In the genomic region with DNA sequence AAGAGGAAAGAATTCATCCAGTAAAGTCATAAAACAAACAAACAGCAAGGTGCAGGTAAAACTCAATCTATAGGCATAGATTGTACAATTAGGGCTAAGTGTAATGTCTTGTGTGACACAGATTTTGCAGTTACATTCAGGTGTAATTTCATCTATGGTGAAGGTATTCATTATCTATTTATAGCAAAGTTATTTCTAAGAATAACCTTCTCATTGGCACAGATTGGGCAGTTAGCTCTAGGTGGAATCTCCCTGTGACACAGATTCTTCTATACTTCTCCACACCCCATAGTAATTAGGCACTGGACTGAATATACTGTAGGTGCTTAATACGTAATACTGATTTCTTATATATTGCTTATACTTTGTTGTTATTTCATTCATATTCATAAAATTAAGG, we compare ENCODE assay signal across 38 cellular contexts.
"Had no signal": no experiment of that assay in that cellular context is flagged by ENCODE, and none has a peak within 500 bp of the region (broad histone marks: within the 10 kb centered on the region; RNA-seq: fewer than 3 reads in every experiment).

No MANE protein-coding gene starts in this region.

- H3K27ac ChIP-seq: ascending aorta, cardiac muscle cell, VCaP had no signal

- H3K36me3 ChIP-seq: ascending aorta, cardiac muscle cell had no signal

- H3K27ac Mint-ChIP-seq: activated B cell treated with CpG ODN at 0.5 μM for 24 hours; activated CD4-positive, alpha-beta memory T cell treated with anti-CD3 and anti-CD28 coated beads for 36 hours; activated CD4-positive, alpha-beta T cell treated with anti-CD3 and anti-CD28 coated beads, Interleukin-2, amount 10 ng/mL, durations not matched to agents 24 days and 14 days; activated CD8-positive, alpha-beta T cell treated with anti-CD3 and anti-CD28 coated beads for 36 hours; activated naive CD4-positive, alpha-beta T cell treated with anti-CD3 and anti-CD28 coated beads for 36 hours; activated naive CD8-positive, alpha-beta T cell; activated naive CD8-positive, alpha-beta T cell treated with anti-CD3 and anti-CD28 coated beads, Interleukin-2, amount 10 ng/mL, durations not matched to agents 7 days and 5 days; activated naive CD8-positive, alpha-beta T cell treated with anti-CD3 and anti-CD28 coated beads, Interleukin-2, amount 50 U/mL, for 24 hours; activated T-cell treated with anti-CD3 and anti-CD28 coated beads, Interleukin-2, amount 50 U/mL, for 72 hours; activated T-helper 1 cell treated with anti-CD3 and anti-CD28 coated beads, Interleukin-12 subunit alpha, Interleukin-12 subunit beta, Interleukin-2, Interleukin-4 antibody, amounts not matched to agents 30 ng/mL and 10 ng/mL and 1 ng/mL, durations not matched to agents 14 hours and 24 hours and 36 hours; activated T-helper 17 cell treated with anti-CD3 and anti-CD28 coated beads, Interleukin-2, amount 50 U/mL, for 72 hours; brain; T-helper 1 cell treated with Interleukin-12 subunit alpha and Interleukin-12 subunit beta and Interleukin-4 antibody, amounts not matched to agents 30 μg/mL and 1 μg/mL, for 36 hours; T-helper 2 cell treated with Interferon-gamma antibody and Interleukin-4, amounts not matched to agents 5 μg/mL and 100 μg/mL, for 36 hours had no signal

- H3K27me3 ChIP-seq: ascending aorta, cardiac muscle cell had no signal

- H3K9me3 ChIP-seq: ascending aorta had no signal

- H3K9me3 Mint-ChIP-seq: activated CD8-positive, alpha-beta T cell treated with anti-CD3 and anti-CD28 coated beads for 36 hours; activated T-helper 1 cell treated with anti-CD3 and anti-CD28 coated beads, Interleukin-12 subunit alpha, Interleukin-12 subunit beta, Interleukin-2, Interleukin-4 antibody, amounts not matched to agents 30 ng/mL and 10 ng/mL and 1 ng/mL, durations not matched to agents 14 hours and 24 hours and 36 hours; T-helper 1 cell treated with Interleukin-12 subunit alpha and Interleukin-12 subunit beta and Interleukin-4 antibody, amounts not matched to agents 30 μg/mL and 1 μg/mL, for 36 hours; T-helper 2 cell treated with Interferon-gamma antibody and Interleukin-4, amounts not matched to agents 5 μg/mL and 100 μg/mL, for 36 hours had no signal

- H3K4me3 ChIP-seq: ascending aorta, cardiac muscle cell had no signal

- ATAC-seq: activated CD8-positive, alpha-beta T cell treated with anti-CD3 and anti-CD28 coated beads for 36 hours; activated naive CD8-positive, alpha-beta T cell treated with anti-CD3 and anti-CD28 coated beads, Interleukin-2, amount 50 U/mL, for 24 hours; activated T-cell treated with anti-CD3 and anti-CD28 coated beads, Interleukin-2, amount 50 U/mL, for 4 hours; activated T-cell treated with anti-CD3 and anti-CD28 coated beads, Interleukin-2, amount 50 U/mL, for 72 hours; activated T-helper 17 cell treated with anti-CD3 and anti-CD28 coated beads, Interleukin-2, amount 50 U/mL, for 72 hours had no signal

- FAIRE-seq: bronchial epithelial cell, TTC549 had no signal

- DNase-seq: activated B cell treated with CpG ODN at 0.5 μM for 24 hours; activated CD4-positive, alpha-beta memory T cell treated with anti-CD3 and anti-CD28 coated beads for 36 hours; activated CD4-positive, alpha-beta T cell treated with anti-CD3 and anti-CD28 coated beads for 4 hours; activated CD4-positive, alpha-beta T cell treated with anti-CD3 and anti-CD28 coated beads, Interleukin-2, amount 10 ng/mL, durations not matched to agents 24 days and 14 days; activated CD4-positive, alpha-beta T cell treated with anti-CD3 and anti-CD28 coated beads, Interleukin-2, amount 50 U/mL, for 1 hour; activated CD4-positive, alpha-beta T cell treated with anti-CD3 and anti-CD28 coated beads, Interleukin-2, amount 50 U/mL, for 4 hours; activated CD4-positive, CD25-positive, alpha-beta regulatory T cell treated with anti-CD3 and anti-CD28 coated beads, Interleukin-2, amount 50 U/mL, for 72 hours; activated CD8-positive, alpha-beta memory T cell treated with anti-CD3 and anti-CD28 coated beads, Interleukin-2, amount 50 U/mL, for 4 hours; activated CD8-positive, alpha-beta T cell treated with anti-CD3 and anti-CD28 coated beads for 36 hours; activated effector memory CD4-positive, alpha-beta T cell treated with anti-CD3 and anti-CD28 coated beads, Interleukin-2, amount 50 U/mL, for 16 hours; activated gamma-delta T cell treated with Interleukin-2 at 50 U/mL for 16 hours; activated naive CD4-positive, alpha-beta T cell; activated naive CD4-positive, alpha-beta T cell treated with anti-CD3 and anti-CD28 coated beads for 36 hours; activated naive CD4-positive, alpha-beta T cell treated with anti-CD3 and anti-CD28 coated beads, Interleukin-2, amount 50 U/mL, for 16 hours; activated naive CD8-positive, alpha-beta T cell treated with anti-CD3 and anti-CD28 coated beads, Interleukin-2, amount 10 ng/mL, durations not matched to agents 7 days and 5 days; activated naive CD8-positive, alpha-beta T cell treated with anti-CD3 and anti-CD28 coated beads, Interleukin-2, amount 50 U/mL, for 24 hours; activated T-cell treated with anti-CD3 and anti-CD28 coated beads for 4 hours; activated T-cell treated with anti-CD3 and anti-CD28 coated beads, Interleukin-2, amount 50 U/mL, for 1 hour; activated T-cell treated with anti-CD3 and anti-CD28 coated beads, Interleukin-2, amount 50 U/mL, for 4 hours; activated T-cell treated with anti-CD3 and anti-CD28 coated beads, Interleukin-2, amount 50 U/mL, for 72 hours; amygdala; anterior cingulate cortex; caudate nucleus; cerebellar nuclear complex; T-helper 1 cell; T-helper 2 cell; T-helper 9 cell had no signal

- H3K36me3 Mint-ChIP-seq: activated CD4-positive, alpha-beta memory T cell treated with anti-CD3 and anti-CD28 coated beads for 36 hours; activated naive CD8-positive, alpha-beta T cell; activated naive CD8-positive, alpha-beta T cell treated with anti-CD3 and anti-CD28 coated beads, Interleukin-2, amount 10 ng/mL, durations not matched to agents 7 days and 5 days; brain had no signal

- H3K4me1 ChIP-seq: ascending aorta had no signal
